Comparison of ENCODE assay signal across 13 cellular contexts in genomic region chr17:73156887-73157870, GRCh38. TPM values are rescaled to one million over a fixed set of nuclear protein-coding genes. Genes with fewer than 3 reads are reported as not detected.
DNase-seq lines count a peak whose midpoint lies in the region; ATAC-seq and TF ChIP-seq lines count a peak whose summit lies in the region.
"Had no signal": no experiment of that assay in that cellular context is flagged by ENCODE, and none has a peak within 500 bp of the region (broad histone marks: within the 10 kb centered on the region; RNA-seq: fewer than 3 reads in every experiment).

No MANE protein-coding gene starts in this region.

- peaks cover 0 to 4% (median 0%) of the 10 kb centered on the region in 3 donors for H3K36me3 Mint-ChIP-seq in CD8-positive, alpha-beta memory T cell
- H3K36me3 Mint-ChIP-seq: activated naive CD4-positive, alpha-beta T cell treated with anti-CD3 and anti-CD28 coated beads, Interleukin-2, amount 10 ng/mL, durations not matched to agents 7 days and 5 days had no signal

- no peaks in the 10 kb centered on the region for H3K9me3 ChIP-seq in Panc1 (ENCODE audit: control insufficient read depth, insufficient read depth, low read depth, low read length)
- no peaks in the 10 kb centered on the region for H3K9me3 ChIP-seq in neuron (ENCODE audit: low read length)
- no peaks in the 10 kb centered on the region for H3K9me3 ChIP-seq in spleen
- H3K9me3 ChIP-seq in CD8-positive, alpha-beta memory T cell (ENCODE audit: low read length): no peaks in the 10 kb centered on the region
- H3K9me3 ChIP-seq: right atrium auricular region, testis had no signal

- H2AFZ ChIP-seq in neuron (ENCODE audit: low read depth, low read length): peak overlapping the region; percentile 75
- H2AFZ ChIP-seq: PC-9 had no signal

- BruUV-seq in Panc1 (replicated peaks; lab: Mats Ljungman, UMichigan): no TSS peak

- POLR2A ChIA-PET in Panc1 (lab: Charles Lee): interaction anchor here (0.6 to 1.1 kb wide), 3 partner anchors 12 to 23 kb away, joined by 3 to 5 read pairs (median 4); no protein-coding TSS in a partner anchor
- POLR2A ChIA-PET in CD8-positive, alpha-beta memory T cell (lab: Charles Lee): no interaction called here

- 0 out of 2 replicates have a peak overlapping the region, but pooled peaks have one; percentile 44 for H3K27ac ChIP-seq in Panc1 (ENCODE audit: low read length)
- peak overlapping the region in 3 of 8 donors; percentile 8 to 40 (median 22) for H3K27ac ChIP-seq in spleen
- no peak overlapping the region for H3K27ac ChIP-seq in CD8-positive, alpha-beta memory T cell (ENCODE audit: low read depth, low read length)
- H3K27ac ChIP-seq: PC-9, right atrium auricular region, testis had no signal

- H3K4me1 ChIP-seq in Panc1 (ENCODE audit: control insufficient read depth, insufficient read depth, low read length) (peaks cover 16% of the 10 kb centered on the region), neuron (ENCODE audit: insufficient read depth, low read length) (no peaks in the 10 kb centered on the region), spleen (peaks cover 3 to 24% (median 8%) of the 10 kb centered on the region in 6 donors)
- H3K4me1 ChIP-seq in CD8-positive, alpha-beta memory T cell (ENCODE audit: insufficient read depth, low read length): no peaks in the 10 kb centered on the region

- 60 to 70% (median 68%) methylated on average over 11 of the region's 11 CpGs for WGBS in spleen, 5 donors

- CTCF ChIA-PET in Panc1 (lab: Charles Lee): interaction anchor here (0.5 to 2.0 kb wide), 7 partner anchors 8 to 432 kb away, joined by 3 to 10 read pairs (median 4); partner anchors contain the start of gene SSTR2
- CTCF ChIA-PET in CD8-positive, alpha-beta memory T cell (lab: Charles Lee): interaction anchor here (1.2 to 3.6 kb wide), 6 partner anchors 7 to 600 kb away, joined by 4 to 45 read pairs (median 5); partner anchors contain the start of gene SSTR2

- in situ Hi-C loops in Panc1 (cut with HindIII; ENCODE audit: low pct_unique_long_range_greater_than_20kb, low sequenced_read_pairs): no loop called here

- TF ChIP-seq CTCF in Panc1 (IDR thresholded peaks at IDR 0.05) (no peak), spleen (IDR thresholded peaks at IDR 0.05 in 8 of 11, conservative IDR thresholded peaks at IDR 0.05 in 3 of 11) (no peak)

- no peak overlapping the region for H3K27ac Mint-ChIP-seq in CD8-positive, alpha-beta memory T cell
- H3K27ac Mint-ChIP-seq: activated CD8-positive, alpha-beta T cell treated with anti-CD3 and anti-CD28 coated beads for 36 hours; activated naive CD4-positive, alpha-beta T cell treated with anti-CD3 and anti-CD28 coated beads, Interleukin-2, amount 10 ng/mL, durations not matched to agents 7 days and 5 days had no signal

- no peaks in the 10 kb centered on the region for H3K9me3 Mint-ChIP-seq in CD8-positive, alpha-beta memory T cell
- H3K9me3 Mint-ChIP-seq: activated naive CD4-positive, alpha-beta T cell treated with anti-CD3 and anti-CD28 coated beads, Interleukin-2, amount 10 ng/mL, durations not matched to agents 7 days and 5 days had no signal

- no peak for TF ChIP-seq POLR2A in spleen (IDR thresholded peaks at IDR 0.05)

- H3K27me3 ChIP-seq in Panc1 (ENCODE audit: control insufficient read depth, insufficient read depth, low read length) (no peaks in the 10 kb centered on the region), neuron (ENCODE audit: insufficient read depth, low read length) (peaks cover 15% of the 10 kb centered on the region), spleen (replicated peaks in 1 of 7) (peaks cover 0 to 37% (median 0%) of the 10 kb centered on the region in 7 donors)
- H3K27me3 ChIP-seq in CD8-positive, alpha-beta memory T cell (ENCODE audit: insufficient read depth, low read length, poor library complexity, severe bottlenecking): no peaks in the 10 kb centered on the region
- H3K27me3 ChIP-seq: right atrium auricular region, testis had no signal

- H3K4me1 Mint-ChIP-seq in CD8-positive, alpha-beta memory T cell: peaks cover 2 to 11% (median 4%) of the 10 kb centered on the region in 3 donors

- no peak overlapping the region for H3K4me3 Mint-ChIP-seq in CD8-positive, alpha-beta memory T cell
- H3K4me3 Mint-ChIP-seq: activated CD8-positive, alpha-beta T cell treated with anti-CD3 and anti-CD28 coated beads for 36 hours; activated naive CD4-positive, alpha-beta T cell treated with anti-CD3 and anti-CD28 coated beads, Interleukin-2, amount 10 ng/mL, durations not matched to agents 7 days and 5 days had no signal

- H3K4me3 ChIP-seq in Panc1 (ENCODE audit: low read depth in 2 of 2, low read length in 2 of 2) (no peak overlapping the region; a peak in 1 of 4 replicates), neuron (ENCODE audit: low read length) (no peak overlapping the region), spleen (no peak overlapping the region)
- H3K4me3 ChIP-seq in CD8-positive, alpha-beta memory T cell (ENCODE audit: low read length): no peak overlapping the region
- H3K4me3 ChIP-seq: PC-9, right atrium auricular region, testis had no signal

- peaks cover 21 to 29% of the 10 kb centered on the region in 2 donors for H3K27me3 Mint-ChIP-seq in CD8-positive, alpha-beta memory T cell

- ATAC-seq in HG02642 (IDR thresholded peaks at IDR 0.05; ENCODE audit: poor library complexity, unreplicated experiment) (peak; percentile 35), Panc1 (peak; percentile 54), HG03571 (IDR thresholded peaks at IDR 0.05; ENCODE audit: unreplicated experiment) (no peak)

- H3K36me3 ChIP-seq in Panc1 (ENCODE audit: control insufficient read depth, insufficient read depth, low read length) (no peaks in the 10 kb centered on the region), neuron (ENCODE audit: insufficient read depth, low read length) (no peaks in the 10 kb centered on the region), spleen (no peaks in the 10 kb centered on the region)
- H3K36me3 ChIP-seq in CD8-positive, alpha-beta memory T cell (ENCODE audit: insufficient read depth, low read length): no peaks in the 10 kb centered on the region
- H3K36me3 ChIP-seq: right atrium auricular region had no signal

- intact Hi-C loops in Panc1 (cut with micrococcal nuclease; ENCODE audit: unreplicated experiment): loop anchor here (10.0 kb wide), 1 partner anchor 172 kb away; no protein-coding TSS in a partner anchor
- intact Hi-C loops in spleen (cut with DNase I; ENCODE audit: low total_unique reads): loop anchor here (5.0 to 10.0 kb wide), 2 partner anchors 172 to 430 kb away; no protein-coding TSS in a partner anchor

- DNase-seq in DMS53 (lab: John Stamatoyannopoulos, UW): peak; percentile 32
- DNase-seq in DMS53 treated with DMSO at 0.1 percent for 48 hours (lab: John Stamatoyannopoulos, UW; ENCODE audit: unreplicated experiment): no peak
- DNase-seq in Panc1 (ENCODE audit: low read depth, low spot score): no peak
- DNase-seq in spleen: no peak
- no peak for DNase-seq in CD8-positive, alpha-beta memory T cell

RNA-seq across cellular contexts. Expression of gene SSTR2, which starts 7.6 kb away (rescaled TPM):
- total RNA-seq in Panc1 (2021; ENCODE audit: unreplicated experiment) (0.77 TPM), spleen (10 to 100 TPM in 5 of 7 donors, 1 to 10 TPM in 2; 6.5 to 23.7 (median 16.2) TPM)
- 0.57 TPM for polyA plus RNA-seq in Panc1 (2012; ENCODE audit: insufficient read length)
- 1 to 10 TPM; 1.0 to 2.6 (median 2.3) TPM for polyA plus RNA-seq in spleen
- 1 to 10 TPM in 1 of 2 experiments, under 1 TPM in 1; 0.53 to 1.3 TPM for total RNA-seq in CD8-positive, alpha-beta memory T cell
- not detected for polyA plus RNA-seq in CD8-positive, alpha-beta memory T cell
- total RNA-seq: PC-9 had no signal

RNA-seq across cellular contexts. Expression of gene COG1, which starts 35.7 kb away (rescaled TPM):
- total RNA-seq in Panc1 (2021; ENCODE audit: unreplicated experiment) (41.2 TPM), spleen (10 to 100 TPM; 31.9 to 48.8 (median 36.1) TPM)
- polyA plus RNA-seq in Panc1 (2012; ENCODE audit: insufficient read length): 42.3 TPM
- polyA plus RNA-seq in spleen: 10 to 100 TPM in 2 of 3 donors, 1 to 10 TPM in 1; 8.9 to 10.5 (median 10.4) TPM
- total RNA-seq in CD8-positive, alpha-beta memory T cell: 10 to 100 TPM; 24.6 to 26.5 TPM
- 24.0 TPM for polyA plus RNA-seq in CD8-positive, alpha-beta memory T cell
